8 cellular contexts compared by ENCODE assay signal in genomic region chr7:101857358-101857794, GRCh38. TPM values are rescaled to one million over a fixed set of nuclear protein-coding genes. Genes with fewer than 3 reads are reported as not detected.
DNase-seq lines count a peak whose midpoint lies in the region; ATAC-seq and TF ChIP-seq lines count a peak whose summit lies in the region.

No MANE protein-coding gene starts in this region.

- peak overlapping the region; percentile 50 to 98 (median 96) for H3K27ac Mint-ChIP-seq in CD8-positive, alpha-beta memory T cell

- no peaks in the 10 kb centered on the region for H3K36me3 ChIP-seq in CD8-positive, alpha-beta memory T cell (ENCODE audit: insufficient read depth, low read length)
- H3K36me3 ChIP-seq in PC-9 (ENCODE audit: low read depth) = no peaks in the 10 kb centered on the region
- no peaks in the 10 kb centered on the region for H3K36me3 ChIP-seq in liver (ENCODE audit: control insufficient read depth in 4 of 4, insufficient read depth in 3 of 4, low read depth in 1 of 4, low read length in 3 of 4)

- H3K9me2 ChIP-seq in PC-9 (ENCODE audit: insufficient read depth) = no peaks in the 10 kb centered on the region

- 79% methylated on average over 11 of the region's 11 CpGs for WGBS in liver

- H2AFZ ChIP-seq in PC-9 = no peak overlapping the region

- POLR2A ChIA-PET in CD8-positive, alpha-beta memory T cell (lab: Charles Lee) = interaction anchor here (0.6 to 1.3 kb wide), 2 partner anchors 9 to 955 kb away, joined by 3 to 5 read pairs; no protein-coding TSS in a partner anchor
- POLR2A ChIA-PET in PC-9 (lab: Charles Lee; ENCODE audit: unreplicated experiment) = interaction anchor here (0.6 kb wide), 3 partner anchors 26 to 310 kb away, joined by 3 to 22 read pairs (median 7); no protein-coding TSS in a partner anchor

- intact Hi-C loops in PC-9 (cut with micrococcal nuclease; ENCODE audit: unreplicated experiment) = loop anchor here (1.0 to 10.0 kb wide), 8 partner anchors 26 to 377 kb away; partner anchors contain the start of gene CUX1

- peaks cover 0 to 2% (median 2%) of the 10 kb centered on the region in 3 donors for H3K36me3 Mint-ChIP-seq in CD8-positive, alpha-beta memory T cell

- H3K27me3 Mint-ChIP-seq in CD8-positive, alpha-beta memory T cell = peaks cover 0 to 1% of the 10 kb centered on the region in 2 donors

- peaks cover 47% of the 10 kb centered on the region for H3K79me2 ChIP-seq in PC-9 (ENCODE audit: low read depth)

- H3K27me3 ChIP-seq in CD8-positive, alpha-beta memory T cell (ENCODE audit: insufficient read depth, low read length, poor library complexity, severe bottlenecking) = no peaks in the 10 kb centered on the region
- no peaks in the 10 kb centered on the region for H3K27me3 ChIP-seq in PC-9 (ENCODE audit: insufficient read depth, low read depth)
- no peaks in the 10 kb centered on the region for H3K27me3 ChIP-seq in liver (ENCODE audit: control insufficient read depth in 4 of 4, insufficient read depth in 4 of 4, low read length in 3 of 4)

- TF ChIP-seq CTCF in PC-9 (conservative IDR thresholded peaks at IDR 0.05) = peak; percentile 44; the same call in 1 of the 2 replicates
- TF ChIP-seq CTCF in liver (IDR thresholded peaks at IDR 0.05; ENCODE audit: low read depth, low read length, missing input control) = no peak

- H3K9ac ChIP-seq in liver (ENCODE audit: low read depth in 1 of 2, low read length in 2 of 2) = peak overlapping the region; percentile 6 to 8

- H3F3A ChIP-seq in PC-9 (ENCODE audit: insufficient read depth, low read depth) = peaks cover 20% of the 10 kb centered on the region

- CTCF ChIA-PET in CD8-positive, alpha-beta memory T cell (lab: Charles Lee) = interaction anchor here (1.0 to 2.2 kb wide), 3 partner anchors 10 to 52 kb away, joined by 3 to 6 read pairs (median 4); no protein-coding TSS in a partner anchor
- CTCF ChIA-PET in PC-9 (lab: Charles Lee) = interaction anchor here (1.0 to 1.5 kb wide), 2 partner anchors 16 to 128 kb away, joined by 3 read pairs; no protein-coding TSS in a partner anchor

- peak overlapping the region; percentile 77 for H3K4me2 ChIP-seq in PC-9

- peaks cover 14% of the 10 kb centered on the region for H3K4me1 ChIP-seq in CD8-positive, alpha-beta memory T cell (ENCODE audit: insufficient read depth, low read length)
- peaks cover 18% of the 10 kb centered on the region for H3K4me1 ChIP-seq in PC-9 (replicated peaks; ENCODE audit: insufficient read depth)
- H3K4me1 ChIP-seq in liver (ENCODE audit: control insufficient read depth in 4 of 4, insufficient read depth in 4 of 4, low read length in 3 of 4) = peaks cover 8 to 44% (median 40%) of the 10 kb centered on the region in 4 donors

- H3K4me3 ChIP-seq in CD8-positive, alpha-beta memory T cell (ENCODE audit: low read length) = peak overlapping the region; percentile 72
- peak overlapping the region; percentile 46; the same call in 1 of the 2 replicates for H3K4me3 ChIP-seq in PC-9
- no peak overlapping the region for H3K4me3 ChIP-seq in liver (ENCODE audit: low read depth in 1 of 3, low read length in 3 of 3)

- H3K27ac ChIP-seq in CD8-positive, alpha-beta memory T cell (ENCODE audit: low read depth, low read length) = peak overlapping the region; percentile 66
- peak overlapping the region; percentile 76 for H3K27ac ChIP-seq in PC-9
- H3K27ac ChIP-seq in liver (ENCODE audit: low read depth in 1 of 2, low read length in 2 of 2) = peak overlapping the region; percentile 91 to 92

- no TSS peak for BruUV-seq in PC-9 (replicated peaks; lab: Mats Ljungman, UMichigan)

- peak; percentile 16 for ATAC-seq in GM21381 (IDR thresholded peaks at IDR 0.05; ENCODE audit: unreplicated experiment)

- peaks cover 39 to 48% (median 39%) of the 10 kb centered on the region in 3 donors for H3K4me1 Mint-ChIP-seq in CD8-positive, alpha-beta memory T cell

- no peak for DNase-seq in CD8-positive, alpha-beta memory T cell
- DNase-seq in PC-9 (no peak), NCI-H2081 (lab: John Stamatoyannopoulos, UW) (no peak), SIG-M5 (lab: John Stamatoyannopoulos, UW) (no peak), NCI-H1092 (lab: John Stamatoyannopoulos, UW) (no peak), DMS 273 (lab: John Stamatoyannopoulos, UW; ENCODE audit: unreplicated experiment) (no peak)

- H3K9me3 Mint-ChIP-seq in CD8-positive, alpha-beta memory T cell = no peaks in the 10 kb centered on the region

- no peaks in the 10 kb centered on the region for H3K9me3 ChIP-seq in CD8-positive, alpha-beta memory T cell (ENCODE audit: low read length)
- H3K9me3 ChIP-seq in PC-9 (ENCODE audit: insufficient read depth, low read depth) (no peaks in the 10 kb centered on the region), liver (ENCODE audit: control insufficient read depth in 4 of 4, low read length in 3 of 4) (no peaks in the 10 kb centered on the region)

- TF ChIP-seq RAD21 in liver (IDR thresholded peaks at IDR 0.05) = no peak

- peaks cover 5% of the 10 kb centered on the region; the same call in 1 of the 2 replicates for H4K20me1 ChIP-seq in PC-9 (ENCODE audit: insufficient read depth)

- H3K4me3 Mint-ChIP-seq in CD8-positive, alpha-beta memory T cell = peak overlapping the region; percentile 94 to 99 (median 97)

TF ChIP-seq in liver, 16 proteins besides CTCF, POLR2A, EP300 and RAD21:
- no peak for TF ChIP-seq HNF4A (conservative IDR thresholded peaks at IDR 0.05)
- TF ChIP-seq ZBTB33 (IDR thresholded peaks at IDR 0.05) = no peak
- no peak for TF ChIP-seq FOXA1 (IDR thresholded peaks at IDR 0.05)
- TF ChIP-seq RXRA (IDR thresholded peaks at IDR 0.05) = no peak
- no peak for TF ChIP-seq FOXA2 (IDR thresholded peaks at IDR 0.05)
- TF ChIP-seq REST (IDR thresholded peaks at IDR 0.05) = no peak
- TF ChIP-seq YY1 (IDR thresholded peaks at IDR 0.05) = no peak
- no peak for TF ChIP-seq SP1 (IDR thresholded peaks at IDR 0.05)
- no peak for TF ChIP-seq TAF1 (conservative IDR thresholded peaks at IDR 0.05)

RNA-seq across cellular contexts. Expression of gene CUX1, which starts 40.0 kb away (rescaled TPM):
- total RNA-seq in CD8-positive, alpha-beta memory T cell = 10 to 100 TPM; 23.2 to 23.6 TPM
- 26.4 TPM for polyA plus RNA-seq in CD8-positive, alpha-beta memory T cell
- total RNA-seq in PC-9 (2021) (79.8 and 83.3 TPM in 2 replicates), liver (10 to 100 TPM; 18.6 to 40.6 TPM)
- 10 to 100 TPM; 19.8 to 23.0 TPM for polyA plus RNA-seq in liver

Comparison
In these comparisons a context has a peak if more than half of its experiments do, and no peak if none do; other contexts are left out.
1. H3K4me3 ChIP-seq: peak in CD8-positive, alpha-beta memory T cell (single experiment) and PC-9 (single experiment); none in liver (0 of 3).
2. Peak in every context shown above with its lines, with median percentiles within 50 percentile points of each other: H3K27ac ChIP-seq.